15 cellular contexts compared by ENCODE assay signal in genomic region chr13:96544965-96545364, GRCh38.
DNase-seq lines count a peak whose midpoint lies in the region; ATAC-seq and TF ChIP-seq lines count a peak whose summit lies in the region.
"Had no signal": no experiment of that assay in that cellular context is flagged by ENCODE, and none has a peak within 500 bp of the region (broad histone marks: within the 10 kb centered on the region; RNA-seq: fewer than 3 reads in every experiment).

No MANE protein-coding gene starts in this region.

- H3K4me3 ChIP-seq in adipocyte (ENCODE audit: low read length) (no peak overlapping the region), brain microvascular endothelial cell (ENCODE audit: low read depth, low read length) (no peak overlapping the region), mesenchymal stem cell (ENCODE audit: insufficient read depth in 1 of 2, low read depth in 1 of 2, low read length in 2 of 2) (no peak overlapping the region), mucosa of descending colon (no peak overlapping the region)
- H3K4me3 ChIP-seq: BLaER1, GM12878, GM23248, HAP-1 had no signal

- H3K4me1 ChIP-seq in adipocyte (ENCODE audit: control insufficient read depth, insufficient read depth, low read length) = no peaks in the 10 kb centered on the region
- no peaks in the 10 kb centered on the region for H3K4me1 ChIP-seq in mesenchymal stem cell (ENCODE audit: control insufficient read depth, insufficient read depth, low read depth, low read length)
- no peaks in the 10 kb centered on the region for H3K4me1 ChIP-seq in mucosa of descending colon (ENCODE audit: low read depth)
- H3K4me1 ChIP-seq: BLaER1 had no signal

- no peak overlapping the region for H3K4me2 ChIP-seq in mesenchymal stem cell (ENCODE audit: low read length, poor library complexity, severe bottlenecking)
- H3K4me2 ChIP-seq: BLaER1 had no signal

- H2BK120ac ChIP-seq in mesenchymal stem cell (ENCODE audit: low read depth, low read length) = no peak overlapping the region

- TF ChIP-seq CTCF in brain microvascular endothelial cell (IDR thresholded peaks at IDR 0.05; ENCODE audit: low read depth, low read length, missing control alignments) (no peak), mucosa of descending colon (IDR thresholded peaks at IDR 0.05) (no peak)

- H3K14ac ChIP-seq in mesenchymal stem cell (ENCODE audit: low read length in 2 of 2) = no peak overlapping the region

- no peak overlapping the region for H2BK15ac ChIP-seq in mesenchymal stem cell (ENCODE audit: low read depth, poor library complexity, severe bottlenecking)

- H2BK5ac ChIP-seq in mesenchymal stem cell (ENCODE audit: low read depth, low read length, poor library complexity, severe bottlenecking) = no peak overlapping the region

- no peak overlapping the region for H2AFZ ChIP-seq in mesenchymal stem cell (ENCODE audit: low read depth, low read length)
- H2AFZ ChIP-seq: GM23248 had no signal

- no peak overlapping the region for H2AK5ac ChIP-seq in mesenchymal stem cell (ENCODE audit: low read length, severe bottlenecking)

- H3K79me1 ChIP-seq in mesenchymal stem cell (replicated peaks; ENCODE audit: low read length, poor library complexity, severe bottlenecking) = no peaks in the 10 kb centered on the region

- no peak overlapping the region for H3K18ac ChIP-seq in mesenchymal stem cell (ENCODE audit: low read depth in 1 of 2, low read length in 2 of 2)

- WGBS in mesenchymal stem cell = 83% methylated on average over 1 of the region's 2 CpGs

- H3K36me3 ChIP-seq in adipocyte (ENCODE audit: control insufficient read depth, insufficient read depth, low read length, severe bottlenecking) (no peaks in the 10 kb centered on the region), brain microvascular endothelial cell (replicated peaks) (no peaks in the 10 kb centered on the region), mesenchymal stem cell (ENCODE audit: control insufficient read depth in 1 of 2, insufficient read depth in 2 of 2, low read depth in 1 of 2, low read length in 2 of 2) (no peaks in the 10 kb centered on the region), mucosa of descending colon (ENCODE audit: low read depth) (no peaks in the 10 kb centered on the region)
- H3K36me3 ChIP-seq: BLaER1, HAP-1 had no signal

- H3K9me3 ChIP-seq in adipocyte (ENCODE audit: control insufficient read depth, low read length) (peaks cover 2% of the 10 kb centered on the region), mesenchymal stem cell (ENCODE audit: control insufficient read depth, low read length) (peaks cover 6% of the 10 kb centered on the region), mucosa of descending colon (no peaks in the 10 kb centered on the region)
- H3K9me3 ChIP-seq: BLaER1, HAP-1 had no signal

- ATAC-seq in GM21528 (IDR thresholded peaks at IDR 0.05; ENCODE audit: low FRiP score, unreplicated experiment) = no peak
- ATAC-seq in mucosa of descending colon = no peak
- ATAC-seq: GM12878 had no signal

- H4K8ac ChIP-seq in mesenchymal stem cell (ENCODE audit: low read length) = no peak overlapping the region

- H3K9ac ChIP-seq in adipocyte (ENCODE audit: low read length) (no peak overlapping the region), mesenchymal stem cell (ENCODE audit: low read length) (no peak overlapping the region)
- H3K9ac ChIP-seq: BLaER1, GM23248 had no signal

- H3K27ac ChIP-seq in brain microvascular endothelial cell = no peak overlapping the region
- no peak overlapping the region for H3K27ac ChIP-seq in mesenchymal stem cell (ENCODE audit: low read length, poor library complexity, severe bottlenecking)
- H3K27ac ChIP-seq: BLaER1, GM23248 had no signal

- no peak overlapping the region for H2BK12ac ChIP-seq in mesenchymal stem cell (ENCODE audit: low read length in 2 of 2)

- DNase-seq in Daoy (ENCODE audit: low read depth) (peak; percentile 20), adipocyte (ENCODE audit: low read depth) (peak; percentile 1), brain microvascular endothelial cell (peak; percentile 24), mesenchymal stem cell (peak; percentile 17), HK-2 (ENCODE audit: unreplicated experiment) (no peak), mucosa of descending colon (no peak)
- DNase-seq: 8988T; CD4-positive, alpha-beta memory T cell; DMS79 treated with DMSO at 0.1 percent for 48 hours; EL; GM23248 had no signal

- no peak overlapping the region for H4K91ac ChIP-seq in mesenchymal stem cell (ENCODE audit: low read length)

- intact Hi-C loops in mucosa of descending colon (cut with DNase I, micrococcal nuclease) = no loop called here

- in situ Hi-C loops in brain microvascular endothelial cell (cut with HindIII; ENCODE audit: low pct_ligation_motif_present, low sequenced_read_pairs) = no loop called here

- H3K4ac ChIP-seq in mesenchymal stem cell (ENCODE audit: low read depth in 1 of 2, low read length in 2 of 2) = no peak overlapping the region

- H3K27me3 ChIP-seq in adipocyte (replicated peaks; ENCODE audit: control insufficient read depth, insufficient read depth, low read length) (no peaks in the 10 kb centered on the region), brain microvascular endothelial cell (replicated peaks) (no peaks in the 10 kb centered on the region), mesenchymal stem cell (ENCODE audit: control insufficient read depth in 1 of 2, insufficient read depth in 1 of 2, low read length in 2 of 2) (no peaks in the 10 kb centered on the region)
- H3K27me3 ChIP-seq: BLaER1 had no signal

- H3K23ac ChIP-seq in mesenchymal stem cell (ENCODE audit: low read length in 2 of 2) = no peak overlapping the region

Comparison
In these comparisons a context has a peak if more than half of its experiments do, and no peak if none do; other contexts are left out.
1. DNase-seq: peak in Daoy (single experiment), adipocyte (single experiment), brain microvascular endothelial cell (single experiment) and mesenchymal stem cell (single experiment); none in HK-2 (single experiment) and mucosa of descending colon (0 of 3).